ENCODE assay signal across 12 cellular contexts in the genomic region with DNA sequence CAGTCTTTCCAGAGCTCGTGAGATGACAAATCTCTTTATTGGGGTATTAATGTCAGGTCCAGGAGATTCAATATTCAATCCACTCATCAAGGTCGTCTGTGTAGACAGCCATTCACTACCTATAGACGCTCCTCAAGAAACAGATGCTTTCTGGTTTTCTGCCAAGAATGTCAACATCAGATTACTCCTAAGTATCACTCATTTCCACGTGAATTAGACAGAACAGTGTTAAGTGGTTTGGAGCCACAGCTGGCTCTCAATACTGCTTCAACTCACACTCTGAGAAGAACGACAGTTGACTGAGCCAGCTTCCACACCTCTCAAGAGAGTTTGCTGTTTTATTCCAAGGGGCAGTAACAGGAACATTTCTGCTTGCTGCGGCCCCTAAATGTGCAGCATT.
DNase-seq lines count a peak whose midpoint lies in the region; ATAC-seq and TF ChIP-seq lines count a peak whose summit lies in the region.
"Had no signal": no experiment of that assay in that cellular context is flagged by ENCODE, and none has a peak within 500 bp of the region (broad histone marks: within the 10 kb centered on the region; RNA-seq: fewer than 3 reads in every experiment).

No MANE protein-coding gene starts in this region.

- H3K4me1 ChIP-seq in Loucy (ENCODE audit: insufficient read depth, low read length, poor library complexity, severe bottlenecking) (peaks cover 3% of the 10 kb centered on the region), Peyer's patch (no peaks in the 10 kb centered on the region)
- H3K4me1 ChIP-seq: suprapubic skin had no signal

- H3K79me2 ChIP-seq in Loucy (ENCODE audit: insufficient read depth, low read length) = no peaks in the 10 kb centered on the region

- H3K27me3 ChIP-seq in Loucy (ENCODE audit: insufficient read depth, low read length, poor library complexity, severe bottlenecking) = no peaks in the 10 kb centered on the region
- H3K27me3 ChIP-seq in Peyer's patch = no peaks in the 10 kb centered on the region
- H3K27me3 ChIP-seq: suprapubic skin had no signal

- DNase-seq in DMS79 (lab: John Stamatoyannopoulos, UW) (peak; percentile 96), NCI-H774 (lab: John Stamatoyannopoulos, UW) (peak; percentile 20), fibroblast of villous mesenchyme (ENCODE audit: low read depth) (no peak), iPS-NIHi7 (ENCODE audit: extremely low spot score) (no peak), Peyer's patch (no peak), COLO668 (lab: John Stamatoyannopoulos, UW; ENCODE audit: unreplicated experiment) (no peak)
- DNase-seq: CD4-positive, alpha-beta T cell; NCI-H446 had no signal

- peak overlapping the region; percentile 1 for H3K4me2 ChIP-seq in Loucy (ENCODE audit: low read depth, low read length, poor library complexity, severe bottlenecking)

- no peak overlapping the region for H3K4me3 ChIP-seq in Loucy (ENCODE audit: low read length, poor library complexity, severe bottlenecking)
- peak overlapping the region; percentile 25 for H3K4me3 ChIP-seq in fibroblast of villous mesenchyme (ENCODE audit: low read depth, low read length)
- H3K4me3 ChIP-seq in Peyer's patch = peak overlapping the region in 2 of 4 donors; percentile 21 to 24
- H3K4me3 ChIP-seq: suprapubic skin had no signal

- no peak overlapping the region for H3K9ac ChIP-seq in Loucy (ENCODE audit: low read depth, low read length, poor library complexity, severe bottlenecking)

- H3K9me3 ChIP-seq in Loucy (ENCODE audit: insufficient read depth, low read depth, low read length) = no peaks in the 10 kb centered on the region
- no peaks in the 10 kb centered on the region for H3K9me3 ChIP-seq in Peyer's patch
- H3K9me3 ChIP-seq: suprapubic skin had no signal

- no peaks in the 10 kb centered on the region for H4K20me1 ChIP-seq in Loucy (ENCODE audit: insufficient read depth, low read length, poor library complexity, severe bottlenecking)

- peak overlapping the region in 1 of 4 donors; percentile 22 for H3K27ac ChIP-seq in Peyer's patch
- H3K27ac ChIP-seq: suprapubic skin had no signal

- H3F3A ChIP-seq in Loucy (ENCODE audit: low read depth) = no peaks in the 10 kb centered on the region

- peak overlapping the region; percentile 71; the same call in 1 of the 2 replicates for H2AFZ ChIP-seq in Loucy (ENCODE audit: low read length)

- TF ChIP-seq POLR2A in Peyer's patch (IDR thresholded peaks at IDR 0.05) = no peak

- TF ChIP-seq CTCF in Loucy (conservative IDR thresholded peaks at IDR 0.05; ENCODE audit: low read length) = no peak
- TF ChIP-seq CTCF in fibroblast of villous mesenchyme (IDR thresholded peaks at IDR 0.05; ENCODE audit: insufficient read depth, low read depth, low read length) = no peak
- no peak for TF ChIP-seq CTCF in Peyer's patch (IDR thresholded peaks at IDR 0.05)

- no peaks in the 10 kb centered on the region for H3K9me2 ChIP-seq in Loucy (replicated peaks; ENCODE audit: low read depth, low read length)

- H3K36me3 ChIP-seq in Loucy (ENCODE audit: insufficient read depth, low read length) (no peaks in the 10 kb centered on the region), Peyer's patch (no peaks in the 10 kb centered on the region)
- H3K36me3 ChIP-seq: suprapubic skin had no signal

- no peak for ATAC-seq in GM21528 (IDR thresholded peaks at IDR 0.05; ENCODE audit: low FRiP score, unreplicated experiment)
- ATAC-seq: activated CD4-positive, CD25-positive, alpha-beta regulatory T cell treated with anti-CD3 and anti-CD28 coated beads, Interleukin-2, amount 50 U/mL, for 24 hours had no signal

Comparison
In these comparisons a context has a peak if more than half of its experiments do, and no peak if none do; other contexts are left out.
1. DNase-seq: peak in DMS79 (single experiment) and NCI-H774 (single experiment); none in fibroblast of villous mesenchyme (single experiment), iPS-NIHi7 (single experiment), Peyer's patch (0 of 3) and COLO668 (single experiment).